Comparison of ENCODE assay signal across 22 cellular contexts in genomic region chr19:23771761-23772667, GRCh38. TPM values are rescaled to one million over a fixed set of nuclear protein-coding genes. Genes with fewer than 3 reads are reported as not detected.
DNase-seq lines count a peak whose midpoint lies in the region; ATAC-seq and TF ChIP-seq lines count a peak whose summit lies in the region.
"Had no signal": no experiment of that assay in that cellular context is flagged by ENCODE, and none has a peak within 500 bp of the region (broad histone marks: within the 10 kb centered on the region; RNA-seq: fewer than 3 reads in every experiment).

No MANE protein-coding gene starts in this region.

- no peaks in the 10 kb centered on the region for H3K9me3 ChIP-seq in right atrium auricular region
- no peaks in the 10 kb centered on the region for H3K9me3 ChIP-seq in heart left ventricle
- no peaks in the 10 kb centered on the region for H3K9me3 ChIP-seq in RWPE2 (ENCODE audit: severe bottlenecking)
- H3K9me3 ChIP-seq in esophagus squamous epithelium: no peaks in the 10 kb centered on the region
- H3K9me3 ChIP-seq: adrenal gland, MG63, testis had no signal

- H3K4me1 ChIP-seq in right atrium auricular region (no peaks in the 10 kb centered on the region), heart left ventricle (no peaks in the 10 kb centered on the region), RWPE2 (ENCODE audit: insufficient read depth, poor library complexity, severe bottlenecking) (peaks cover 6% of the 10 kb centered on the region), esophagus squamous epithelium (peaks cover 0 to 12% (median 0%) of the 10 kb centered on the region in 3 donors)
- H3K4me1 ChIP-seq: adrenal gland, neural progenitor cell, testis had no signal

- TF ChIP-seq POLR2A in heart left ventricle (IDR thresholded peaks at IDR 0.05) (no peak), esophagus squamous epithelium (IDR thresholded peaks at IDR 0.05) (no peak)

- no peaks in the 10 kb centered on the region for H3K36me3 Mint-ChIP-seq in stimulated activated effector memory CD8-positive, alpha-beta T cell treated with anti-CD3 and anti-CD28 coated beads, Interleukin-12 subunit alpha, Interleukin-12 subunit beta, amount 100 ng/mL, for 72 hours

- H3K27ac ChIP-seq in right atrium auricular region: no peak overlapping the region
- no peak overlapping the region for H3K27ac ChIP-seq in heart left ventricle
- H3K27ac ChIP-seq in RWPE2 (ENCODE audit: poor library complexity, severe bottlenecking): peak overlapping the region; percentile 35
- H3K27ac ChIP-seq in esophagus squamous epithelium: peak overlapping the region; percentile 16 to 82 (median 68)
- H3K27ac ChIP-seq: neural progenitor cell, testis had no signal

- no peak for ATAC-seq in heart left ventricle
- peak; percentile 64 for ATAC-seq in RWPE2 (ENCODE audit: low read depth)
- ATAC-seq in stimulated activated effector memory CD8-positive, alpha-beta T cell treated with anti-CD3 and anti-CD28 coated beads, Interleukin-12 subunit alpha, Interleukin-12 subunit beta, amount 100 ng/mL, for 72 hours: peak; percentile 52
- no peak for ATAC-seq in GM21423 (IDR thresholded peaks at IDR 0.05; ENCODE audit: unreplicated experiment)
- no peak for ATAC-seq in GM21528 (IDR thresholded peaks at IDR 0.05; ENCODE audit: low FRiP score, unreplicated experiment)
- ATAC-seq: SK-N-SH treated with all-trans-retinoic acid at 6 μM for 48 hours, WTC11 had no signal

- H3K4me1 Mint-ChIP-seq in stimulated activated effector memory CD8-positive, alpha-beta T cell treated with anti-CD3 and anti-CD28 coated beads, Interleukin-12 subunit alpha, Interleukin-12 subunit beta, amount 100 ng/mL, for 72 hours: peaks cover 29% of the 10 kb centered on the region
- H3K4me1 Mint-ChIP-seq: IgD-negative memory B cell, neural progenitor cell had no signal

- WGBS in heart left ventricle, 4 donors: 94 to 97% (median 97%) methylated on average over 3 of the region's 3 CpGs
- 60 to 81% methylated on average over 3 of the region's 3 CpGs for WGBS in esophagus squamous epithelium, 2 donors

- H3K36me3 ChIP-seq in right atrium auricular region (no peaks in the 10 kb centered on the region), heart left ventricle (no peaks in the 10 kb centered on the region), RWPE2 (ENCODE audit: low read depth) (peaks cover 17% of the 10 kb centered on the region), esophagus squamous epithelium (peaks cover 0 to 20% (median 0%) of the 10 kb centered on the region in 3 donors)
- H3K36me3 ChIP-seq: adrenal gland, MG63 had no signal

- H3K27me3 ChIP-seq in right atrium auricular region (no peaks in the 10 kb centered on the region), heart left ventricle (no peaks in the 10 kb centered on the region), RWPE2 (ENCODE audit: insufficient read depth, poor library complexity, severe bottlenecking) (no peaks in the 10 kb centered on the region), esophagus squamous epithelium (no peaks in the 10 kb centered on the region)
- H3K27me3 ChIP-seq: adrenal gland, MG63, neural progenitor cell, testis had no signal

- peak overlapping the region; percentile 71 for H3K27ac Mint-ChIP-seq in stimulated activated effector memory CD8-positive, alpha-beta T cell treated with anti-CD3 and anti-CD28 coated beads, Interleukin-12 subunit alpha, Interleukin-12 subunit beta, amount 100 ng/mL, for 72 hours
- H3K27ac Mint-ChIP-seq: IgD-negative memory B cell, neural progenitor cell, WTC11 had no signal

- H3K9me3 Mint-ChIP-seq in stimulated activated effector memory CD8-positive, alpha-beta T cell treated with anti-CD3 and anti-CD28 coated beads, Interleukin-12 subunit alpha, Interleukin-12 subunit beta, amount 100 ng/mL, for 72 hours: no peaks in the 10 kb centered on the region
- H3K9me3 Mint-ChIP-seq: IgD-negative memory B cell, WTC11 had no signal

- TF ChIP-seq CTCF in right atrium auricular region (IDR thresholded peaks at IDR 0.05) (no peak), heart left ventricle (IDR thresholded peaks at IDR 0.05) (no peak), RWPE2 (IDR thresholded peaks at IDR 0.05; ENCODE audit: poor library complexity, severe bottlenecking) (no peak), esophagus squamous epithelium (IDR thresholded peaks at IDR 0.05) (no peak)

- no peak overlapping the region for H3K4me3 Mint-ChIP-seq in stimulated activated effector memory CD8-positive, alpha-beta T cell treated with anti-CD3 and anti-CD28 coated beads, Interleukin-12 subunit alpha, Interleukin-12 subunit beta, amount 100 ng/mL, for 72 hours
- H3K4me3 Mint-ChIP-seq: IgD-negative memory B cell, immature natural killer cell, neural progenitor cell, WTC11 had no signal

- H3K4me3 ChIP-seq in right atrium auricular region (no peak overlapping the region), heart left ventricle (no peak overlapping the region), RWPE2 (ENCODE audit: severe bottlenecking) (no peak overlapping the region), esophagus squamous epithelium (no peak overlapping the region)
- H3K4me3 ChIP-seq: adrenal gland, MG63, neural progenitor cell, testis had no signal

- DNase-seq in right atrium auricular region (ENCODE audit: low spot score): peak; percentile 21
- DNase-seq in heart left ventricle: no peak
- no peak for DNase-seq in RWPE2 (ENCODE audit: low spot score)
- no peak for DNase-seq in esophagus squamous epithelium (lab: John Stamatoyannopoulos, UW)
- no peak for DNase-seq in stimulated activated effector memory CD8-positive, alpha-beta T cell treated with anti-CD3 and anti-CD28 coated beads, Interleukin-12 subunit alpha, Interleukin-12 subunit beta, amount 100 ng/mL, for 72 hours (ENCODE audit: low spot score in 2 of 2)
- no peak for DNase-seq in SW480 (ENCODE audit: low spot score)
- DNase-seq: cortex of kidney, H7, immature natural killer cell, MG63, NCI-H1436 treated with DMSO at 0.1 percent for 48 hours, NCI-H2171 treated with DMSO at 0.1 percent for 48 hours, NCI-H69, T-helper 9 cell, testis had no signal

- intact Hi-C loops in heart left ventricle (cut with DNase I): no loop called here
- intact Hi-C loops in esophagus squamous epithelium (cut with DNase I): no loop called here

RNA-seq across cellular contexts. Expression of gene ZNF681, which starts 13.3 kb away (rescaled TPM):
- total RNA-seq in right atrium auricular region (under 1 TPM; 0.59 to 0.67 TPM), heart left ventricle (1 to 10 TPM in 2 of 9 donors, under 1 TPM in 7; 0.28 to 1.6 (median 0.65) TPM), esophagus squamous epithelium (1 to 10 TPM; 2.3 to 6.2 (median 2.5) TPM)
- under 1 TPM; 0.19 to 0.65 TPM for polyA plus RNA-seq in heart left ventricle

Comparison
In these comparisons a context has a peak if more than half of its experiments do, and no peak if none do; other contexts are left out.
1. H3K27ac ChIP-seq: peak in RWPE2 (single experiment) and esophagus squamous epithelium (4 of 4); none in right atrium auricular region (0 of 2) and heart left ventricle (0 of 12).
2. ATAC-seq: peak in RWPE2 (single experiment) and stimulated activated effector memory CD8-positive, alpha-beta T cell treated with anti-CD3 and anti-CD28 coated beads, Interleukin-12 subunit alpha, Interleukin-12 subunit beta, amount 100 ng/mL, for 72 hours (single experiment); none in heart left ventricle (0 of 4), GM21423 (single experiment) and GM21528 (single experiment).